ENCODE assay signal across 11 cellular contexts in the genomic region with DNA sequence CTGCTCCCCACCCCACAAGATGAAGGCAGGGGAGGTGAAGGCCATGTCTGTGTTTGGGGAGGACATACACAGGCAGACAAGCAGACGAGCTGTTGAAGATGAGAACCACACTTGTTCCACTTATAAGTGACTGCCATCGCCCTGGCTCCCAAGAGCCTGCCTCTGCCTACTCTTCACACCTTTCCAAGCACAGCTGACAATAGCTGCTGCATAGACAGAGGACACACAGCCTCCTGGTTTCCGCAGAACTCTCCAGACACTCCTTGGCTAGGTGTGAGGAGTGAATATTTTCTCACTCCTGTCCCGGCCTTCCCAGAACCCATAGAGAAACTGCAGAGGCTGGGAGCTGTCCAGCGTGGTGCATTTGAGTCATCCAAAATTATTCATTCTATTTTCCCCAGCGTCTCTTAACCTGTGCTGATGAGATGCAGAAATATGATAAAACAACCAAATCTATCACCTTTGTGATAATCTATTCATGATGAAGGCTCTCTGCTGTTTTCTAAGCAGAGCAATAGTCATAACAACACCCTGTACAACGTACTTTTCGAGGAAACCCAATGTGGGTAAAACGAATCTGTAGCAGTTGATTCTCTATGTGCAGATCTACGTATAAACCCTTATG. TPM values are rescaled to one million over a fixed set of nuclear protein-coding genes. Genes with fewer than 3 reads are reported as not detected.
A peak's percentile ranks its signal among the peaks of the same experiment; 100 is the strongest.
DNase-seq lines count a peak whose midpoint lies in the region; ATAC-seq, FAIRE-seq and TF ChIP-seq lines count a peak whose summit lies in the region.
"Had no signal": no experiment of that assay in that cellular context is flagged by ENCODE, and none has a peak within 500 bp of the region (broad histone marks: within the 10 kb centered on the region; RNA-seq: fewer than 3 reads in every experiment).

No MANE protein-coding gene starts in this region.

- CTCF ChIA-PET in naive thymus-derived CD4-positive, alpha-beta T cell (lab: Charles Lee): interaction anchor here (0.6 to 2.3 kb wide), 4 partner anchors 9 to 33 kb away, joined by 3 to 8 read pairs (median 3); no protein-coding TSS in a partner anchor

- TF ChIP-seq POLR2A in GM12892 (IDR thresholded peaks at IDR 0.05; ENCODE audit: low read depth, low read length): no peak

- H3K4me3 Mint-ChIP-seq in CD4-positive, CD25-positive, alpha-beta regulatory T cell: peak overlapping the region in 2 of 4 donors; percentile 49 to 71
- peak overlapping the region; percentile 54 for H3K4me3 Mint-ChIP-seq in T-helper 17 cell
- peak overlapping the region in 7 of 10 donors; percentile 12 to 72 (median 57) for H3K4me3 Mint-ChIP-seq in naive thymus-derived CD4-positive, alpha-beta T cell

- no peaks in the 10 kb centered on the region for H3K9me3 Mint-ChIP-seq in CD4-positive, CD25-positive, alpha-beta regulatory T cell
- no peaks in the 10 kb centered on the region for H3K9me3 Mint-ChIP-seq in naive thymus-derived CD4-positive, alpha-beta T cell

- FAIRE-seq in GM12892 (lab: Jason Lieb, UNC): no peak
- FAIRE-seq: GM18507, H1 had no signal

- no peaks in the 10 kb centered on the region for H3K9me3 ChIP-seq in CD4-positive, CD25-positive, alpha-beta regulatory T cell (ENCODE audit: control insufficient read depth in 2 of 2, low read length in 2 of 2)
- H3K9me3 ChIP-seq in T-helper 17 cell (ENCODE audit: control insufficient read depth, low read length, poor library complexity, severe bottlenecking): no peaks in the 10 kb centered on the region
- H3K9me3 ChIP-seq in fibroblast of lung (ENCODE audit: control insufficient read depth, insufficient read depth, low read depth, low read length): no peaks in the 10 kb centered on the region
- no peaks in the 10 kb centered on the region for H3K9me3 ChIP-seq in naive thymus-derived CD4-positive, alpha-beta T cell (ENCODE audit: control insufficient read depth in 2 of 3, low read length in 3 of 3)

- no peak overlapping the region for H3K27ac ChIP-seq in CD4-positive, CD25-positive, alpha-beta regulatory T cell (ENCODE audit: insufficient read depth, low read length, poor library complexity, severe bottlenecking)
- no peak overlapping the region for H3K27ac ChIP-seq in fibroblast of lung (ENCODE audit: insufficient read depth, low read length)
- no peak overlapping the region for H3K27ac ChIP-seq in naive thymus-derived CD4-positive, alpha-beta T cell (ENCODE audit: low read depth, low read length)

- H3K4me2 ChIP-seq in fibroblast of lung (ENCODE audit: extremely low read depth, insufficient read depth, low read length): no peak overlapping the region

- no peak overlapping the region for H3K27ac Mint-ChIP-seq in CD4-positive, CD25-positive, alpha-beta regulatory T cell
- H3K27ac Mint-ChIP-seq in T-helper 17 cell: peak overlapping the region; percentile 8
- peak overlapping the region in 7 of 9 donors; percentile 33 to 72 (median 44) for H3K27ac Mint-ChIP-seq in naive thymus-derived CD4-positive, alpha-beta T cell

- no peaks in the 10 kb centered on the region for H3K27me3 Mint-ChIP-seq in CD4-positive, CD25-positive, alpha-beta regulatory T cell
- H3K27me3 Mint-ChIP-seq in T-helper 17 cell: no peaks in the 10 kb centered on the region
- no peaks in the 10 kb centered on the region for H3K27me3 Mint-ChIP-seq in naive thymus-derived CD4-positive, alpha-beta T cell

- POLR2A ChIA-PET in naive thymus-derived CD4-positive, alpha-beta T cell (lab: Charles Lee): interaction anchor here (0.8 to 4.0 kb wide), 5 partner anchors 19 to 30 kb away, joined by 3 to 40 read pairs (median 15); a partner anchor contains a TSS

- intact Hi-C loops in naive thymus-derived CD4-positive, alpha-beta T cell (cut with micrococcal nuclease): loop anchor here in 1 of 2 donors (1.0 to 5.0 kb wide), 2 partner anchors 9 to 37 kb away; no protein-coding TSS in a partner anchor

- no peak overlapping the region for H2AFZ ChIP-seq in fibroblast of lung (ENCODE audit: low read length)

- peak in 1 of 3 donors; percentile 63 for DNase-seq in CD4-positive, CD25-positive, alpha-beta regulatory T cell
- DNase-seq in T-helper 17 cell (no peak), fibroblast of lung (ENCODE audit: low read depth in 2 of 2) (peak; percentile 57 to 62), GM12892 (ENCODE audit: insufficient read length) (no peak)
- no peak for DNase-seq in naive thymus-derived CD4-positive, alpha-beta T cell
- DNase-seq: NCI-H446 treated with DMSO at 0.1 percent for 48 hours had no signal

- H3K4me1 ChIP-seq in CD4-positive, CD25-positive, alpha-beta regulatory T cell (ENCODE audit: control insufficient read depth, insufficient read depth, low read length, poor library complexity, severe bottlenecking): peaks cover 37% of the 10 kb centered on the region
- H3K4me1 ChIP-seq in fibroblast of lung (ENCODE audit: control insufficient read depth, extremely low read depth, insufficient read depth, low read length): peaks cover 3% of the 10 kb centered on the region
- H3K4me1 ChIP-seq in naive thymus-derived CD4-positive, alpha-beta T cell (ENCODE audit: control insufficient read depth in 2 of 2, insufficient read depth in 2 of 2, low read length in 2 of 2): peaks cover 7 to 54% of the 10 kb centered on the region in 2 donors

- peaks cover 4% of the 10 kb centered on the region for H4K20me1 ChIP-seq in fibroblast of lung (ENCODE audit: control insufficient read depth, extremely low read depth, insufficient read depth, low read length)

- ATAC-seq in CD4-positive, CD25-positive, alpha-beta regulatory T cell (ENCODE audit: low read depth in 2 of 2): peak; percentile 48 to 49
- ATAC-seq in T-helper 17 cell (no peak), HG03442 (IDR thresholded peaks at IDR 0.05; ENCODE audit: unreplicated experiment) (no peak), HG03520 (IDR thresholded peaks at IDR 0.05; ENCODE audit: unreplicated experiment) (no peak), HG02763 (IDR thresholded peaks at IDR 0.05; ENCODE audit: unreplicated experiment) (no peak)
- ATAC-seq in naive thymus-derived CD4-positive, alpha-beta T cell: no peak

- H3K27me3 ChIP-seq in CD4-positive, CD25-positive, alpha-beta regulatory T cell (ENCODE audit: control insufficient read depth, insufficient read depth, low read length): no peaks in the 10 kb centered on the region
- no peaks in the 10 kb centered on the region for H3K27me3 ChIP-seq in fibroblast of lung (ENCODE audit: control insufficient read depth, insufficient read depth, low read length)
- H3K27me3 ChIP-seq in naive thymus-derived CD4-positive, alpha-beta T cell (ENCODE audit: control insufficient read depth in 2 of 2, insufficient read depth in 2 of 2, low read length in 2 of 2): no peaks in the 10 kb centered on the region

- no peak overlapping the region for H3K9ac ChIP-seq in fibroblast of lung (ENCODE audit: insufficient read depth, low read length)

- no peak overlapping the region for H3K4me3 ChIP-seq in CD4-positive, CD25-positive, alpha-beta regulatory T cell (ENCODE audit: low read depth, low read length)
- no peak overlapping the region for H3K4me3 ChIP-seq in fibroblast of lung (replicated peaks in 1 of 4; ENCODE audit: control extremely low read depth in 1 of 4, insufficient read depth in 1 of 4, low read depth in 3 of 4, low read length in 4 of 4)
- no peak overlapping the region for H3K4me3 ChIP-seq in naive thymus-derived CD4-positive, alpha-beta T cell (ENCODE audit: low read length)

- no peak for TF ChIP-seq CTCF in fibroblast of lung (conservative IDR thresholded peaks at IDR 0.05 in 1 of 2, IDR thresholded peaks at IDR 0.05 in 1 of 2; ENCODE audit: low read depth in 1 of 2, low read length in 2 of 2)

- peaks cover 44 to 80% (median 58%) of the 10 kb centered on the region in 4 donors for H3K4me1 Mint-ChIP-seq in CD4-positive, CD25-positive, alpha-beta regulatory T cell
- H3K4me1 Mint-ChIP-seq in T-helper 17 cell: peaks cover 44% of the 10 kb centered on the region
- peaks cover 43 to 92% (median 83%) of the 10 kb centered on the region in 7 donors for H3K4me1 Mint-ChIP-seq in naive thymus-derived CD4-positive, alpha-beta T cell

- peaks cover 21% of the 10 kb centered on the region for H3K36me3 Mint-ChIP-seq in CD4-positive, CD25-positive, alpha-beta regulatory T cell
- peaks cover 2% of the 10 kb centered on the region for H3K36me3 Mint-ChIP-seq in T-helper 17 cell (ENCODE audit: low read depth)
- peaks cover 6 to 33% (median 27%) of the 10 kb centered on the region in 5 donors for H3K36me3 Mint-ChIP-seq in naive thymus-derived CD4-positive, alpha-beta T cell

- peaks cover 14% of the 10 kb centered on the region for H3K36me3 ChIP-seq in CD4-positive, CD25-positive, alpha-beta regulatory T cell (ENCODE audit: control insufficient read depth, insufficient read depth, low read length)
- H3K36me3 ChIP-seq in fibroblast of lung (ENCODE audit: control insufficient read depth, insufficient read depth, low read length): no peaks in the 10 kb centered on the region
- peaks cover 0 to 19% (median 5%) of the 10 kb centered on the region in 3 experiments for H3K36me3 ChIP-seq in naive thymus-derived CD4-positive, alpha-beta T cell (ENCODE audit: control insufficient read depth in 2 of 3, insufficient read depth in 3 of 3, low read length in 3 of 3)

- peaks cover 9% of the 10 kb centered on the region for H3K79me2 ChIP-seq in fibroblast of lung (ENCODE audit: control insufficient read depth, insufficient read depth, low read length)

RNA-seq across cellular contexts. Expression of a gene that starts 24.7 kb away (rescaled TPM):
- 86.7 TPM for total RNA-seq in CD4-positive, CD25-positive, alpha-beta regulatory T cell
- polyA plus RNA-seq in CD4-positive, CD25-positive, alpha-beta regulatory T cell: 1 to 10 TPM; 1.4 to 3.7 (median 3.0) TPM
- total RNA-seq in T-helper 17 cell (10 to 100 TPM; 78.0 to 82.7 TPM), fibroblast of lung (27.6 and 29.5 TPM in 2 replicates)
- polyA plus RNA-seq in fibroblast of lung: 8.3 and 27.0 TPM in 2 replicates
- 6.2 and 19.1 TPM in 2 replicates for polyA plus RNA-seq in fibroblast of lung (2012)
- polyA minus RNA-seq in fibroblast of lung (ENCODE audit: low replicate concordance): 6.0 and 10.8 TPM in 2 replicates
- 10 to 100 TPM; 12.6 to 96.7 (median 23.3) TPM for total RNA-seq in naive thymus-derived CD4-positive, alpha-beta T cell
- polyA plus RNA-seq in naive thymus-derived CD4-positive, alpha-beta T cell: 1 to 10 TPM; 2.3 to 3.5 TPM
- 0.78 TPM for polyA plus RNA-seq in GM12892 (2012; ENCODE audit: missing spikeins)

Comparison
In these comparisons a context has a peak if more than half of its experiments do, and no peak if none do; other contexts are left out.
1. ATAC-seq: peak in CD4-positive, CD25-positive, alpha-beta regulatory T cell (2 of 2); none in T-helper 17 cell (single experiment), naive thymus-derived CD4-positive, alpha-beta T cell (single experiment), HG03442 (single experiment), HG03520 (single experiment) and HG02763 (single experiment).
2. DNase-seq: peak in fibroblast of lung (2 of 2); none in T-helper 17 cell (0 of 3), naive thymus-derived CD4-positive, alpha-beta T cell (0 of 9) and GM12892 (single experiment).
3. H3K27ac Mint-ChIP-seq: peak in T-helper 17 cell (single experiment) and naive thymus-derived CD4-positive, alpha-beta T cell (7 of 9); none in CD4-positive, CD25-positive, alpha-beta regulatory T cell (0 of 3).